Comparison of ENCODE assay signal across 13 cellular contexts in the genomic region with DNA sequence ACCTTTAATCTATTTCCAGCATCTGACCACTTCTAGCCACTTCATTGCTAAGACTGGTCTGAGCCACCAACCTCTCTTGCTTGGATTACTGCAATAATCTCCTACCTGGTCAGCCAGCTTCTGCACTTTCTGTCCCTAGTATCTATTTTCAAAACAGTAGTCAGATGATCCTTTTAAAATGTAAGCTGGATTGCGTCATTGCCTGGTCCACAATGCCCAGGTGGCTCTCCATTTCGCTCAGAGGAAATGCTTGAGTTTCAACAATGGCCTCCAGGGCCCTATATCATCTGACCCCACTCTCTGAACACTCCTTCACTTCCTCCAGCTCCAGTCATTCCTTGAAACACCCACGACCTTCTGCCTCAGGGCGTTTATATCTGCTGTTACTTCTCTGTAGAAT. TPM values are rescaled to one million over a fixed set of nuclear protein-coding genes. Genes with fewer than 3 reads are reported as not detected.
DNase-seq lines count a peak whose midpoint lies in the region; ATAC-seq, FAIRE-seq and TF ChIP-seq lines count a peak whose summit lies in the region.
"Had no signal": no experiment of that assay in that cellular context is flagged by ENCODE, and none has a peak within 500 bp of the region (broad histone marks: within the 10 kb centered on the region; RNA-seq: fewer than 3 reads in every experiment).

No MANE protein-coding gene starts in this region.

- H3K4me3 ChIP-seq in GM12878, result no peak overlapping the region

- H2AFZ ChIP-seq in GM12878 (ENCODE audit: control insufficient read depth, low read depth, low read length), result no peak overlapping the region

- no peaks in the 10 kb centered on the region for H3K79me2 ChIP-seq in GM12878 (ENCODE audit: control insufficient read depth, insufficient read depth, low read length)

- CTCF ChIA-PET in GM12878 (lab: Yijun Ruan, JAX) (interaction anchor here (0.9 to 4.0 kb wide), 6 partner anchors 8 to 232 kb away, joined by 3 to 15 read pairs (median 3); no protein-coding TSS in a partner anchor), WTC11 (lab: Charles Lee) (interaction anchor here (1.8 kb wide), 1 partner anchor 13 kb away, joined by 8 read pairs; no protein-coding TSS in a partner anchor)

- DNase-seq in GM10266 (ENCODE audit: extremely low spot score) (peak; percentile 20), GM12878 (ENCODE audit: low read depth, low spot score) (no peak), NCI-H2081 treated with DMSO at 0.1 percent for 48 hours (lab: John Stamatoyannopoulos, UW) (no peak), WTC11 (ENCODE audit: low spot score) (no peak), NCI-H524 treated with DMSO at 0.1 percent for 48 hours (lab: John Stamatoyannopoulos, UW) (no peak)
- DNase-seq: HCEC 1CT, NCI-H82, retina had no signal

- no peak overlapping the region for H3K9ac ChIP-seq in GM12878 (ENCODE audit: control insufficient read depth, insufficient read depth, low read length)

- no peaks in the 10 kb centered on the region for H3K9me3 ChIP-seq in GM12878 (replicated peaks; ENCODE audit: control insufficient read depth, insufficient read depth, low read length)

- H3K9me3 Mint-ChIP-seq in WTC11, result peaks cover 8% of the 10 kb centered on the region

- H3K4me3 Mint-ChIP-seq in WTC11, result no peak overlapping the region

- no TSS peak for BruUV-seq in GM12878 (replicated peaks; lab: Mats Ljungman, UMichigan)

- H4K20me1 ChIP-seq in GM12878 (ENCODE audit: control insufficient read depth, insufficient read depth), result no peaks in the 10 kb centered on the region

- in situ Hi-C loops in GM12878 (cut with MboI), result no loop called here

- WGBS in GM12878 (ENCODE audit: insufficient coverage, insufficient replicate concordance, low lambda C conversion rate, missing lambda C conversion rate), result 0% methylated on average over 4 of the region's 4 CpGs

- peaks cover 33% of the 10 kb centered on the region for H3K4me1 Mint-ChIP-seq in WTC11

- no peaks in the 10 kb centered on the region for H3K36me3 Mint-ChIP-seq in WTC11

- H3K27me3 Mint-ChIP-seq in WTC11 (ENCODE audit: low read depth), result no peaks in the 10 kb centered on the region; the same call in 1 of the 2 replicates

- H3K4me1 ChIP-seq in GM12878 (ENCODE audit: control insufficient read depth, insufficient read depth, low read length), result no peaks in the 10 kb centered on the region

- no peak for FAIRE-seq in GM12878 (lab: Jason Lieb, UNC)
- FAIRE-seq: urothelium cell line had no signal

- TF ChIP-seq RAD21 in GM12878 (IDR thresholded peaks at IDR 0.05; ENCODE audit: insufficient read depth, low read depth, low read length), result no peak

- POLR2A ChIA-PET in GM12878 (lab: Charles Lee), result no interaction called here
- POLR2A ChIA-PET in WTC11 (lab: Charles Lee), result no interaction called here

- intact Hi-C loops in GM12878 (cut with micrococcal nuclease; ENCODE audit: unreplicated experiment), result no loop called here

- no peak overlapping the region for H3K4me2 ChIP-seq in GM12878 (ENCODE audit: control insufficient read depth, insufficient read depth)

- SMC1A ChIA-PET in GM12878 (lab: Charles Lee; ENCODE audit: uncharacterized antibody, unreplicated experiment), result interaction anchor here (0.6 to 1.9 kb wide), 4 partner anchors 10 to 432 kb away, joined by 4 to 6 read pairs (median 6); no protein-coding TSS in a partner anchor

- TF ChIP-seq CTCF in GM10266 (IDR thresholded peaks at IDR 0.05; ENCODE audit: control insufficient read depth, insufficient read depth, low read depth, missing control alignments) (no peak), GM12878 (IDR thresholded peaks at IDR 0.05 in 2 of 3, conservative IDR thresholded peaks at IDR 0.05 in 1 of 3; ENCODE audit: control insufficient read depth in 2 of 3, extremely low read depth in 1 of 3, insufficient read depth in 1 of 3, low read depth in 3 of 3, low read length in 3 of 3) (no peak), WTC11 (IDR thresholded peaks at IDR 0.05) (no peak)

- TF ChIP-seq POLR2A in GM12878 (IDR thresholded peaks at IDR 0.05; ENCODE audit: low read depth, low read length), result no peak

- no peak overlapping the region for H3K27ac ChIP-seq in GM12878 (ENCODE audit: control insufficient read depth, insufficient read depth)

- no peak overlapping the region for H3K27ac Mint-ChIP-seq in WTC11

- RAD21 ChIA-PET in GM12878 (lab: Charles Lee; ENCODE audit: unreplicated experiment), result interaction anchor here (0.9 kb wide), 1 partner anchor 1229 kb away, joined by 3 read pairs; no protein-coding TSS in a partner anchor

- TF ChIP-seq EP300 in GM12878 (IDR thresholded peaks at IDR 0.05; ENCODE audit: borderline replicate concordance in 1 of 2, control insufficient read depth in 1 of 2, low read depth in 2 of 2, low read length in 2 of 2), result peak; percentile 12 to 64; a peak in 1 of 4 replicates

- H3K27me3 ChIP-seq in GM12878 (replicated peaks in 1 of 2; ENCODE audit: control insufficient read depth in 2 of 2, insufficient read depth in 2 of 2, low read length in 1 of 2), result no peaks in the 10 kb centered on the region

- no peaks in the 10 kb centered on the region for H3K36me3 ChIP-seq in GM12878 (ENCODE audit: control insufficient read depth in 2 of 2, insufficient read depth in 2 of 2, low read length in 1 of 2)

- peak; percentile 62 for ATAC-seq in GM19463 (IDR thresholded peaks at IDR 0.05; ENCODE audit: unreplicated experiment)
- ATAC-seq in HG03095 (IDR thresholded peaks at IDR 0.05; ENCODE audit: unreplicated experiment), result peak; percentile 73
- ATAC-seq in GM12878, result peak; percentile 64
- no peak for ATAC-seq in HG02970 (IDR thresholded peaks at IDR 0.05; ENCODE audit: low FRiP score, unreplicated experiment)
- ATAC-seq in WTC11, result no peak

TF ChIP-seq in GM12878, 131 proteins besides CTCF, POLR2A, EP300 and RAD21 (continues in another document):
- TF ChIP-seq LARP7 (IDR thresholded peaks at IDR 0.05) (no peak), PML (IDR thresholded peaks at IDR 0.05; ENCODE audit: low read length) (no peak), MYB (IDR thresholded peaks at IDR 0.05; ENCODE audit: borderline replicate concordance, low read depth, low read length) (no peak), ZNF274 (IDR thresholded peaks at IDR 0.05; ENCODE audit: insufficient read depth, insufficient read length) (no peak), BMI1 (IDR thresholded peaks at IDR 0.05; ENCODE audit: borderline replicate concordance) (no peak), NR2C1 (IDR thresholded peaks at IDR 0.05) (no peak)

TF ChIP-seq in WTC11, 78 proteins besides CTCF, POLR2A, EP300 and RAD21 (continues in another document):
- TF ChIP-seq ZNF416 (CRISPR knock-in tag; IDR thresholded peaks at IDR 0.05) (no peak), KAT7 (CRISPR knock-in tag; IDR thresholded peaks at IDR 0.05; ENCODE audit: borderline replicate concordance) (no peak)

RNA-seq across cellular contexts. Expression of a gene that starts 2.3 kb away (rescaled TPM):
- total RNA-seq in GM12878 (2013; cell fraction: nucleolus; rRNA removed), result 0.19 TPM in 1 of 2 replicates, not detected in the other
- 0.33 TPM in 1 of 2 replicates, not detected in the other for total RNA-seq in GM12878 (2014; rRNA removed)
- 0.04 and 0.14 TPM in 2 replicates for total RNA-seq in GM12878 (2014; rRNA removed; fragmentation: Illumina TruSeq; extraction: Trizol)
- total RNA-seq in GM12878 (2021), result 0.08 TPM in 1 of 2 replicates, not detected in the other
- polyA plus RNA-seq in GM12878 (2011; ENCODE audit: low read depth), result not detected
- 0.05 and 0.12 TPM in 2 replicates for polyA plus RNA-seq in GM12878 (2011; rRNA removed)
- 0.01 and 0.03 TPM in 2 replicates for polyA plus RNA-seq in GM12878 (2011; cell fraction: cytosol; rRNA removed)
- 0.15 and 0.23 TPM in 2 replicates for polyA plus RNA-seq in GM12878 (2011; cell fraction: nucleus; rRNA removed)
- polyA plus RNA-seq in GM12878 (2012), result not detected in 2 replicates
- 0.09 and 0.13 TPM in 2 replicates for polyA plus RNA-seq in GM12878 (2014; fragmentation: Illumina TruSeq; extraction: Trizol)
- under 1 TPM in 1 of 2 experiments, not detected in 1; 0.04 TPM for polyA plus RNA-seq in GM12878 (2014; fragmentation: Nextera tagmentation; extraction: Ambion mirVana)
- polyA plus RNA-seq in GM12878 (2014; rRNA removed), result 0.04 and 0.05 TPM in 2 replicates
- polyA plus RNA-seq in GM12878 (2016; fragmentation: Nextera tagmentation; extraction: Ambion mirVana), result under 1 TPM in 1 of 2 experiments, not detected in 1; 0.16 TPM
- 0.15 TPM in 1 of 2 replicates, not detected in the other for polyA minus RNA-seq in GM12878 (2011; rRNA and poly(A)+ RNA removed)
- polyA minus RNA-seq in GM12878 (2011; cell fraction: cytosol; rRNA and poly(A)+ RNA removed), result not detected in 2 replicates
- polyA minus RNA-seq in GM12878 (2011; cell fraction: nucleus; rRNA and poly(A)+ RNA removed), result 0.12 TPM in 1 of 2 replicates, not detected in the other
- 0.15 to 0.46 TPM (median 0.25 TPM) in 3 replicates for total RNA-seq in WTC11 (2021)
- total RNA-seq: activated CD8-positive, alpha-beta memory T cell treated with anti-CD3 and anti-CD28 coated beads for 36 hours had no signal

RNA-seq across cellular contexts. Expression of a gene that starts 37.7 kb away (rescaled TPM):
- total RNA-seq in GM12878 (2013; cell fraction: nucleolus; rRNA removed), result not detected in 2 replicates
- total RNA-seq in GM12878 (2014; rRNA removed), result not detected in 2 replicates
- not detected in 2 replicates for total RNA-seq in GM12878 (2014; rRNA removed; fragmentation: Illumina TruSeq; extraction: Trizol)
- 0.19 TPM in 1 of 2 replicates, not detected in the other for total RNA-seq in GM12878 (2021)
- not detected for polyA plus RNA-seq in GM12878 (2011; ENCODE audit: low read depth)
- polyA plus RNA-seq in GM12878 (2011; rRNA removed), result not detected in 2 replicates
- polyA plus RNA-seq in GM12878 (2011; cell fraction: cytosol; rRNA removed), result not detected in 2 replicates
- polyA plus RNA-seq in GM12878 (2011; cell fraction: nucleus; rRNA removed), result not detected in 2 replicates
- not detected in 2 replicates for polyA plus RNA-seq in GM12878 (2012)
- polyA plus RNA-seq in GM12878 (2014; fragmentation: Illumina TruSeq; extraction: Trizol), result not detected in 2 replicates
- polyA plus RNA-seq in GM12878 (2014; fragmentation: Nextera tagmentation; extraction: Ambion mirVana), result not detected
- not detected in 2 replicates for polyA plus RNA-seq in GM12878 (2014; rRNA removed)
- polyA plus RNA-seq in GM12878 (2016; fragmentation: Nextera tagmentation; extraction: Ambion mirVana), result not detected
- polyA minus RNA-seq in GM12878 (2011; rRNA and poly(A)+ RNA removed), result not detected in 2 replicates
- not detected in 2 replicates for polyA minus RNA-seq in GM12878 (2011; cell fraction: cytosol; rRNA and poly(A)+ RNA removed)
- polyA minus RNA-seq in GM12878 (2011; cell fraction: nucleus; rRNA and poly(A)+ RNA removed), result not detected in 2 replicates
- 0.07 to 0.13 TPM in 2 of 3 replicates, not detected in the other for total RNA-seq in WTC11 (2021)
- total RNA-seq: activated CD8-positive, alpha-beta memory T cell treated with anti-CD3 and anti-CD28 coated beads for 36 hours had no signal

Comparison
In these comparisons a context has a peak if more than half of its experiments do, and no peak if none do; other contexts are left out.
1. ATAC-seq: peak in GM19463 (single experiment), HG03095 (single experiment) and GM12878 (single experiment); none in HG02970 (single experiment) and WTC11 (single experiment).